In the genomic region with DNA sequence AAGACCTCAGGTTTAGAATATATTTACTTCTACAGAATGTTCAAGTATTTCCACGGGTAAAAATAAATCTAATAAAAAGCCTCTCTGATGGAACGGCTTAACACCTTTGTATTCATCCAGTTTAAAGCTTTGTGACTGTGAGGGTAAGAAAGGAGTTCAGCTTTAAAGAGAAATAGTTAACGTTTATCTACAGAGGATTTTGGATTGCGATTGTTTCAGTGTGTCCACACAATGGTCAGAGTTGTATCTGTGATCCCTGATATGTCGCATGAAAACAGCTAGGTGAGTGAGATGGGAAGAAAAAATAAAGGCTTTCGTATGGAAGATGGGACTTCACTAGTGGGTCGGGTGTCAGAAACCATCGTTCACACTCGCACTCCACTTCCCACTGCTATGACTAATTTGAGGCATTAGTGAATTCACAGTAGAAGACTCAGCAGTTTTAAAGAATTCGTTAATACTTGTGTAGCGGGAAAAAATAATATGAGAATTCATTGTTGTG, we compare ENCODE assay signal across 8 cellular contexts. TPM values are rescaled to one million over a fixed set of nuclear protein-coding genes. Genes with fewer than 3 reads are reported as not detected.
A peak's percentile ranks its signal among the peaks of the same experiment; 100 is the strongest.
DNase-seq lines count a peak whose midpoint lies in the region; ATAC-seq and TF ChIP-seq lines count a peak whose summit lies in the region.

No MANE protein-coding gene starts in this region.

- H3K4me3 Mint-ChIP-seq in naive thymus-derived CD8-positive, alpha-beta T cell = peak overlapping the region; percentile 78 to 91 (median 87)

- peaks cover 0 to 9% (median 2%) of the 10 kb centered on the region in 5 donors for H3K27me3 Mint-ChIP-seq in naive thymus-derived CD8-positive, alpha-beta T cell

- peak overlapping the region; percentile 94 for H3K4me3 ChIP-seq in OCI-LY3 (ENCODE audit: low read length)

- peaks cover 18% of the 10 kb centered on the region for H3K4me1 ChIP-seq in OCI-LY3 (ENCODE audit: low read length)

- TF ChIP-seq CTCF in OCI-LY3 (IDR thresholded peaks at IDR 0.05; ENCODE audit: low read depth, low read length) = no peak
- no peak for TF ChIP-seq CTCF in GM10266 (IDR thresholded peaks at IDR 0.05; ENCODE audit: control insufficient read depth, insufficient read depth, low read depth, missing control alignments)

- no peak overlapping the region for H3K27ac ChIP-seq in OCI-LY3 (ENCODE audit: low read length)

- peak overlapping the region; percentile 83 for H3K9ac ChIP-seq in OCI-LY3 (ENCODE audit: low read length)

- H3K36me3 ChIP-seq in OCI-LY3 (replicated peaks; ENCODE audit: low read depth, low read length) = no peaks in the 10 kb centered on the region

- no peak overlapping the region for H2AFZ ChIP-seq in OCI-LY3 (ENCODE audit: low read depth, low read length)

- peak overlapping the region; percentile 82 for H3K4me2 ChIP-seq in OCI-LY3 (ENCODE audit: low read length)

- H3K9me3 ChIP-seq in OCI-LY3 (ENCODE audit: insufficient read depth, low read length) = no peaks in the 10 kb centered on the region

- H3K36me3 Mint-ChIP-seq in naive thymus-derived CD8-positive, alpha-beta T cell = no peaks in the 10 kb centered on the region

- no peak for ATAC-seq in naive thymus-derived CD8-positive, alpha-beta T cell

- peaks cover 54% of the 10 kb centered on the region for H3K79me2 ChIP-seq in OCI-LY3 (ENCODE audit: low read length)

- H3K4me1 Mint-ChIP-seq in naive thymus-derived CD8-positive, alpha-beta T cell = peaks cover 12 to 38% (median 20%) of the 10 kb centered on the region in 4 donors

- DNase-seq in NCI-H2227 treated with DMSO at 0.1 percent for 48 hours (lab: John Stamatoyannopoulos, UW) = peak; percentile 18
- no peak for DNase-seq in NCI-H2227 (lab: John Stamatoyannopoulos, UW; ENCODE audit: unreplicated experiment)
- DNase-seq in dermis blood vessel endothelial cell = peak; percentile 67
- DNase-seq in naive thymus-derived CD8-positive, alpha-beta T cell = no peak
- no peak for DNase-seq in GM10266 (ENCODE audit: extremely low spot score)
- no peak for DNase-seq in hepatic stellate cell (ENCODE audit: low spot score)
- DNase-seq in stimulated activated CD4-positive, alpha-beta T cell treated with anti-CD3 and anti-CD28 coated beads, Interleukin-12 subunit alpha, Interleukin-12 subunit beta, amount 100 ng/mL, for 4 hours = no peak

- peak overlapping the region in 6 of 10 donors; percentile 24 to 90 (median 77) for H3K27ac Mint-ChIP-seq in naive thymus-derived CD8-positive, alpha-beta T cell

- H4K20me1 ChIP-seq in OCI-LY3 (ENCODE audit: insufficient read depth, low read length) = peaks cover 15% of the 10 kb centered on the region

- POLR2A ChIA-PET in naive thymus-derived CD8-positive, alpha-beta T cell (lab: Charles Lee) = interaction anchor here (0.7 to 3.6 kb wide), 3 partner anchors 68 to 176 kb away, joined by 3 to 62 read pairs (median 5); a partner anchor contains a TSS

- H3K9me3 Mint-ChIP-seq in naive thymus-derived CD8-positive, alpha-beta T cell = no peaks in the 10 kb centered on the region

- no peaks in the 10 kb centered on the region for H3K27me3 ChIP-seq in OCI-LY3 (ENCODE audit: low read depth, low read length)

RNA-seq across cellular contexts. Expression of a gene that starts 1.6 kb away (rescaled TPM):
- 986 and 1,136 TPM in 2 replicates for total RNA-seq in dermis blood vessel endothelial cell
- 10 to 100 TPM; 49.1 to 54.4 TPM for total RNA-seq in naive thymus-derived CD8-positive, alpha-beta T cell
- 10 to 100 TPM; 26.2 to 35.1 (median 26.8) TPM for polyA plus RNA-seq in naive thymus-derived CD8-positive, alpha-beta T cell

Comparison
In these comparisons a context has a peak if more than half of its experiments do, and no peak if none do; other contexts are left out.
1. DNase-seq: peak in NCI-H2227 treated with DMSO at 0.1 percent for 48 hours (single experiment) and dermis blood vessel endothelial cell (single experiment); none in NCI-H2227 (single experiment), naive thymus-derived CD8-positive, alpha-beta T cell (0 of 10), GM10266 (single experiment), hepatic stellate cell (single experiment) and stimulated activated CD4-positive, alpha-beta T cell treated with anti-CD3 and anti-CD28 coated beads, Interleukin-12 subunit alpha, Interleukin-12 subunit beta, amount 100 ng/mL, for 4 hours (single experiment).
2. RNA of a gene that starts 1.6 kb away (total RNA-seq): 986 to 1,136 TPM in dermis blood vessel endothelial cell; 49.1 to 54.4 TPM in naive thymus-derived CD8-positive, alpha-beta T cell; every median in the first group is over 10 times any median in the second.